34 cellular contexts compared by ENCODE assay signal in genomic region chr6:166085498-166085897, GRCh38.
"Had no signal": no experiment of that assay in that cellular context is flagged by ENCODE, and none has a peak within 500 bp of the region (broad histone marks: within the 10 kb centered on the region; RNA-seq: fewer than 3 reads in every experiment).

No MANE protein-coding gene starts in this region.

- H3K27me3 ChIP-seq: adrenal gland, body of pancreas, esophagus squamous epithelium, gastroesophageal sphincter had no signal

- FAIRE-seq: colon, endometrium, endothelial cell of umbilical vein had no signal

- H3K4me1 ChIP-seq: adrenal gland, body of pancreas, esophagus squamous epithelium, gastroesophageal sphincter, heart right ventricle had no signal

- H3K4me3 ChIP-seq: adrenal gland, body of pancreas, esophagus squamous epithelium, gastroesophageal sphincter, heart right ventricle had no signal

- H3K36me3 ChIP-seq: adrenal gland, esophagus squamous epithelium, gastroesophageal sphincter, heart right ventricle, WERI-Rb-1 had no signal

- DNase-seq: activated B cell treated with CpG ODN at 0.5 μM for 24 hours; activated CD4-positive, alpha-beta T cell treated with anti-CD3 and anti-CD28 coated beads for 48 hours; activated CD4-positive, alpha-beta T cell treated with anti-CD3 and anti-CD28 coated beads, Interleukin-2, amount 50 U/mL, for 1 hour; activated CD4-positive, alpha-beta T cell treated with anti-CD3 and anti-CD28 coated beads, Interleukin-2, amount 50 U/mL, for 48 hours; activated CD8-positive, alpha-beta memory T cell treated with anti-CD3 and anti-CD28 coated beads for 24 hours; activated CD8-positive, alpha-beta T cell treated with anti-CD3 and anti-CD28 coated beads for 36 hours; activated effector memory CD4-positive, alpha-beta T cell treated with Interleukin-2 at 50 U/mL for 16 hours; activated gamma-delta T cell treated with Interleukin-2 at 50 U/mL for 16 hours; activated naive CD4-positive, alpha-beta T cell treated with Interleukin-2 at 50 U/mL for 16 hours; activated naive CD8-positive, alpha-beta T cell treated with anti-CD3 and anti-CD28 coated beads for 36 hours; activated naive CD8-positive, alpha-beta T cell treated with anti-CD3 and anti-CD28 coated beads, Interleukin-2, amount 50 U/mL, for 24 hours; activated T-cell treated with anti-CD3 and anti-CD28 coated beads, Interleukin-2, amount 50 U/mL, for 4 hours; adrenal gland; amygdala; aorta; body of pancreas; caudate nucleus; cortex of kidney; dermis blood vessel endothelial cell; effector CD4-positive, alpha-beta T cell; effector memory CD8-positive, alpha-beta T cell; esophagus squamous epithelium; foreskin melanocyte; heart right ventricle; T-helper 17 cell; T1000; WERI-Rb-1 had no signal

- ATAC-seq: activated CD4-positive, CD25-positive, alpha-beta regulatory T cell treated with anti-CD3 and anti-CD28 coated beads, Interleukin-2, amount 50 U/mL, for 24 hours; activated CD8-positive, alpha-beta T cell treated with anti-CD3 and anti-CD28 coated beads for 36 hours; activated naive CD8-positive, alpha-beta T cell treated with anti-CD3 and anti-CD28 coated beads, Interleukin-2, amount 50 U/mL, for 24 hours; activated T-cell treated with anti-CD3 and anti-CD28 coated beads, Interleukin-2, amount 50 U/mL, for 4 hours; activated T-helper 17 cell treated with anti-CD3 and anti-CD28 coated beads, Interleukin-2, amount 50 U/mL, for 72 hours; body of pancreas; effector memory CD8-positive, alpha-beta T cell; gastroesophageal sphincter; heart right ventricle; T-helper 17 cell had no signal

- H3K9me3 ChIP-seq: adrenal gland, body of pancreas, esophagus squamous epithelium, gastroesophageal sphincter, heart right ventricle had no signal

- H3K27ac ChIP-seq: adrenal gland, body of pancreas, epithelial cell of prostate, esophagus squamous epithelium, gastroesophageal sphincter, heart right ventricle, WERI-Rb-1 had no signal
